In the genomic region with DNA sequence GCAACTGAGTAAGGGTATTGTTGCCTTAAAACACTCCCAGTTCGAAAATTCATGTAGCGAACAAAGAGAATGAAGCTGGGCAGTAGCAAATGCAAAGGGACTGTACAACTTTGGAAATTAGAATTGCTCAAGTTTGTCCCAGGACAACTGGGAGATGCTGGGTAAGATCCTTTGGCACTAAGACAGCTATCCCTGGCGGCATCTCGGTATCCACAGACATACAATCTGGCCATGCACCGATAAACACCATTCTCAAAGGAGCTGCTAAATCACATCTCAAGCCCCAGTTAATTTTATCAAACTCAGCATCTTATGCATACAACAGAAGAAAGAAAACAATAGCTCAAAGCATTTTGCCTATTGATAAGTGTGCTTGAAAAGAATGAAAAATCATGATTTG, we compare ENCODE assay signal across 21 cellular contexts.
DNase-seq lines count a peak whose midpoint lies in the region; ATAC-seq and TF ChIP-seq lines count a peak whose summit lies in the region.
"Had no signal": no experiment of that assay in that cellular context is flagged by ENCODE, and none has a peak within 500 bp of the region (broad histone marks: within the 10 kb centered on the region; RNA-seq: fewer than 3 reads in every experiment).

No MANE protein-coding gene starts in this region.

- intact Hi-C loops in left ventricle myocardium inferior (cut with micrococcal nuclease): no loop called here

- no peaks in the 10 kb centered on the region for H3K4me1 Mint-ChIP-seq in activated T-helper 17 cell treated with anti-CD3 and anti-CD28 coated beads, Interleukin-2, amount 50 U/mL, for 72 hours
- H3K4me1 Mint-ChIP-seq: CD14-positive monocyte; CD4-positive, alpha-beta memory T cell; CD4-positive, CD25-positive, alpha-beta regulatory T cell; CD8-positive, alpha-beta memory T cell had no signal

- H3K9me3 ChIP-seq in left ventricle myocardium inferior (replicated peaks): peaks cover 12% of the 10 kb centered on the region
- H3K9me3 ChIP-seq in right atrium auricular region: no peaks in the 10 kb centered on the region
- H3K9me3 ChIP-seq: BE2C, BLaER1 had no signal

- no peak for ATAC-seq in activated T-helper 17 cell treated with anti-CD3 and anti-CD28 coated beads, Interleukin-2, amount 50 U/mL, for 72 hours (replicated peaks)
- ATAC-seq in GM19023 (IDR thresholded peaks at IDR 0.05; ENCODE audit: unreplicated experiment): no peak

- H3K4me3 ChIP-seq in left ventricle myocardium inferior: no peak overlapping the region
- no peak overlapping the region for H3K4me3 ChIP-seq in right atrium auricular region
- H3K4me3 ChIP-seq: BLaER1 had no signal

- TF ChIP-seq CTCF in left ventricle myocardium inferior (IDR thresholded peaks at IDR 0.05; ENCODE audit: borderline replicate concordance) (no peak), right atrium auricular region (IDR thresholded peaks at IDR 0.05) (no peak)

- H3K27me3 ChIP-seq in left ventricle myocardium inferior (ENCODE audit: low read depth): no peaks in the 10 kb centered on the region
- H3K27me3 ChIP-seq in right atrium auricular region: no peaks in the 10 kb centered on the region
- H3K27me3 ChIP-seq: BE2C, BLaER1 had no signal

- H3K36me3 Mint-ChIP-seq in activated T-helper 17 cell treated with anti-CD3 and anti-CD28 coated beads, Interleukin-2, amount 50 U/mL, for 72 hours (ENCODE audit: low read depth): no peaks in the 10 kb centered on the region
- H3K36me3 Mint-ChIP-seq: CD14-positive monocyte; CD4-positive, CD25-positive, alpha-beta regulatory T cell had no signal

- no peak overlapping the region for H3K4me3 Mint-ChIP-seq in activated T-helper 17 cell treated with anti-CD3 and anti-CD28 coated beads, Interleukin-2, amount 50 U/mL, for 72 hours
- H3K4me3 Mint-ChIP-seq: CD14-positive monocyte; CD4-positive, alpha-beta memory T cell; CD4-positive, CD25-positive, alpha-beta regulatory T cell; CD8-positive, alpha-beta memory T cell had no signal

- H3K9me3 Mint-ChIP-seq in activated T-helper 17 cell treated with anti-CD3 and anti-CD28 coated beads, Interleukin-2, amount 50 U/mL, for 72 hours: peaks cover 7% of the 10 kb centered on the region

- H3K4me1 ChIP-seq in left ventricle myocardium inferior (peaks cover 11% of the 10 kb centered on the region), right atrium auricular region (peaks cover 0 to 17% of the 10 kb centered on the region in 2 donors)
- H3K4me1 ChIP-seq: BE2C, BLaER1 had no signal

- H3K27ac Mint-ChIP-seq in activated T-helper 17 cell treated with anti-CD3 and anti-CD28 coated beads, Interleukin-2, amount 50 U/mL, for 72 hours: no peak overlapping the region
- H3K27ac Mint-ChIP-seq: CD14-positive monocyte; CD4-positive, alpha-beta memory T cell; CD4-positive, CD25-positive, alpha-beta regulatory T cell; CD8-positive, alpha-beta memory T cell had no signal

- peak overlapping the region; percentile 14 for H3K27ac ChIP-seq in left ventricle myocardium inferior (replicated peaks)
- no peak overlapping the region for H3K27ac ChIP-seq in right atrium auricular region
- H3K27ac ChIP-seq: BLaER1 had no signal

- H3K27me3 Mint-ChIP-seq in activated T-helper 17 cell treated with anti-CD3 and anti-CD28 coated beads, Interleukin-2, amount 50 U/mL, for 72 hours: peaks cover 13% of the 10 kb centered on the region
- H3K27me3 Mint-ChIP-seq: CD4-positive, CD25-positive, alpha-beta regulatory T cell had no signal

- H3K36me3 ChIP-seq in left ventricle myocardium inferior (no peaks in the 10 kb centered on the region), right atrium auricular region (no peaks in the 10 kb centered on the region)
- H3K36me3 ChIP-seq: BE2C, BLaER1 had no signal

- DNase-seq in left ventricle myocardium inferior (no peak), right atrium auricular region (ENCODE audit: low spot score) (no peak), NCI-H446 treated with DMSO at 0.1 percent for 48 hours (lab: John Stamatoyannopoulos, UW) (peak; percentile 37), cerebellum (ENCODE audit: low spot score) (peak; percentile 30)
- DNase-seq: 8988T; ACHN; BE2C; C1 segment of cervical spinal cord; CD4-positive, alpha-beta memory T cell; CD4-positive, CD25-positive, alpha-beta regulatory T cell; CD8-positive, alpha-beta memory T cell; COR-L47; DMS153; DMS53; DMS79; DND-41; GF-D8 had no signal

Comparison
In these comparisons a context has a peak if more than half of its experiments do, and no peak if none do; other contexts are left out.
1. DNase-seq: peak in NCI-H446 treated with DMSO at 0.1 percent for 48 hours (single experiment) and cerebellum (single experiment); none in left ventricle myocardium inferior (single experiment) and right atrium auricular region (single experiment).